Comparison of ENCODE assay signal across 22 cellular contexts in genomic region chr12:88876867-88877266, GRCh38.
A peak's percentile ranks its signal among the peaks of the same experiment; 100 is the strongest.
DNase-seq lines count a peak whose midpoint lies in the region; ATAC-seq and TF ChIP-seq lines count a peak whose summit lies in the region.
"Had no signal": no experiment of that assay in that cellular context is flagged by ENCODE, and none has a peak within 500 bp of the region (broad histone marks: within the 10 kb centered on the region; RNA-seq: fewer than 3 reads in every experiment).

No MANE protein-coding gene starts in this region.

- CTCF ChIA-PET in MCF 10A (lab: Yijun Ruan, JAX) (interaction anchor here (1.2 kb wide), 1 partner anchor 8 kb away, joined by 3 read pairs; no protein-coding TSS in a partner anchor), PC-3 (lab: Charles Lee) (no interaction called here)

- H3K27ac ChIP-seq in breast epithelium (no peak overlapping the region), PC-3 (ENCODE audit: low read length) (no peak overlapping the region)
- H3K27ac ChIP-seq: BLaER1, SK-N-MC had no signal

- no TSS peak for BruUV-seq in MCF 10A (replicated peaks; lab: Mats Ljungman, UMichigan)
- no TSS peak for BruUV-seq in PC-3 (replicated peaks; lab: Mats Ljungman, UMichigan)

- ATAC-seq in PC-3 (peak; percentile 15; the same call in 1 of the 2 replicates), GM18519 (IDR thresholded peaks at IDR 0.05; ENCODE audit: low FRiP score, unreplicated experiment) (no peak)
- ATAC-seq: CD8-positive, alpha-beta T cell; GM12878; Right ventricle myocardium inferior had no signal

- H3K4me3 Mint-ChIP-seq in MCF 10A (ENCODE audit: unreplicated experiment), result no peak overlapping the region
- H3K4me3 Mint-ChIP-seq: CD8-positive, alpha-beta T cell; IgD-negative memory B cell had no signal

- TF ChIP-seq CTCF in MCF 10A (IDR thresholded peaks at IDR 0.05; ENCODE audit: unreplicated experiment) (no peak), breast epithelium (IDR thresholded peaks at IDR 0.05) (no peak), PC-3 (conservative IDR thresholded peaks at IDR 0.05; ENCODE audit: low read depth, low read length) (no peak), fibroblast of pulmonary artery (IDR thresholded peaks at IDR 0.05; ENCODE audit: low read length, missing control alignments) (no peak)

- H3K9me2 ChIP-seq in PC-3 (replicated peaks; ENCODE audit: low read length), result no peaks in the 10 kb centered on the region

- H4K20me1 ChIP-seq in PC-3 (ENCODE audit: low read length), result no peaks in the 10 kb centered on the region
- H4K20me1 ChIP-seq: BLaER1 had no signal

- H3K4me3 ChIP-seq in breast epithelium (no peak overlapping the region), PC-3 (ENCODE audit: low read length) (no peak overlapping the region), fibroblast of pulmonary artery (replicated peaks; ENCODE audit: low read depth, low read length) (no peak overlapping the region)
- H3K4me3 ChIP-seq: BLaER1, GM12878, SK-N-MC had no signal

- TF ChIP-seq POLR2A in breast epithelium (IDR thresholded peaks at IDR 0.05), result no peak

- POLR2A ChIA-PET in MCF 10A (lab: Yijun Ruan, JAX), result no interaction called here
- POLR2A ChIA-PET in PC-3 (lab: Charles Lee; ENCODE audit: unreplicated experiment), result no interaction called here

- H3K4me2 ChIP-seq in PC-3 (ENCODE audit: low read length), result no peak overlapping the region
- H3K4me2 ChIP-seq: BLaER1 had no signal

- H3K4me1 Mint-ChIP-seq in MCF 10A (ENCODE audit: insufficient read depth, unreplicated experiment), result peaks cover 8% of the 10 kb centered on the region
- H3K4me1 Mint-ChIP-seq: IgD-negative memory B cell had no signal

- no peaks in the 10 kb centered on the region for H3K4me1 ChIP-seq in breast epithelium
- no peaks in the 10 kb centered on the region for H3K4me1 ChIP-seq in PC-3 (ENCODE audit: insufficient read depth, low read length)
- H3K4me1 ChIP-seq: BLaER1 had no signal

- no peaks in the 10 kb centered on the region for H3F3A ChIP-seq in PC-3 (ENCODE audit: low read length, unreplicated experiment)

- H3K27me3 ChIP-seq in breast epithelium (no peaks in the 10 kb centered on the region), PC-3 (ENCODE audit: low read length) (no peaks in the 10 kb centered on the region)
- H3K27me3 ChIP-seq: BLaER1 had no signal

- H3K79me2 ChIP-seq in PC-3 (ENCODE audit: low read length), result no peaks in the 10 kb centered on the region

- no peak overlapping the region for H2AFZ ChIP-seq in PC-3 (ENCODE audit: low read length)

- H3K27ac Mint-ChIP-seq in MCF 10A (ENCODE audit: low read depth, unreplicated experiment), result no peak overlapping the region
- H3K27ac Mint-ChIP-seq: CD8-positive, alpha-beta T cell; IgD-negative memory B cell had no signal

- H3K36me3 Mint-ChIP-seq in MCF 10A (ENCODE audit: insufficient read depth, unreplicated experiment), result peaks cover 5% of the 10 kb centered on the region
- H3K36me3 Mint-ChIP-seq: CD8-positive, alpha-beta T cell; IgD-negative memory B cell had no signal

- DNase-seq in MCF 10A (ENCODE audit: unreplicated experiment) (peak; percentile 13), breast epithelium (ENCODE audit: low spot score in 2 of 2) (no peak), PC-3 (peak; percentile 70), fibroblast of pulmonary artery (ENCODE audit: low read depth) (peak; percentile 40), NCI-H1048 (lab: John Stamatoyannopoulos, UW) (no peak), NCI-H748 treated with DMSO at 0.1 percent for 48 hours (lab: John Stamatoyannopoulos, UW) (no peak), occipital lobe (lab: John Stamatoyannopoulos, UW) (no peak)
- DNase-seq: 8988T; CD8-positive, alpha-beta T cell; DMS79; GDM1; GOT3; Kasumi-1; NCI-H1417 treated with DMSO at 0.1 percent for 48 hours; NCI-H1930; NCI-H446 had no signal

- H3K36me3 ChIP-seq in breast epithelium (no peaks in the 10 kb centered on the region), PC-3 (ENCODE audit: low read depth, low read length) (no peaks in the 10 kb centered on the region)
- H3K36me3 ChIP-seq: BLaER1 had no signal

- no peaks in the 10 kb centered on the region for H3K9me3 Mint-ChIP-seq in MCF 10A (ENCODE audit: unreplicated experiment)
- H3K9me3 Mint-ChIP-seq: CD8-positive, alpha-beta T cell had no signal

- no peak overlapping the region for H3K9ac ChIP-seq in PC-3 (ENCODE audit: low read length)
- H3K9ac ChIP-seq: BLaER1 had no signal

- intact Hi-C loops in MCF 10A (cut with micrococcal nuclease), result no loop called here
- intact Hi-C loops in breast epithelium (cut with DNase I; ENCODE audit: low total_unique reads), result no loop called here
- intact Hi-C loops in PC-3 (cut with micrococcal nuclease), result no loop called here

- H3K27me3 Mint-ChIP-seq in MCF 10A (ENCODE audit: insufficient read depth, unreplicated experiment), result no peaks in the 10 kb centered on the region
- H3K27me3 Mint-ChIP-seq: IgD-negative memory B cell had no signal

- H3K9me3 ChIP-seq in breast epithelium (no peaks in the 10 kb centered on the region), PC-3 (ENCODE audit: low read length) (no peaks in the 10 kb centered on the region)
- H3K9me3 ChIP-seq: BLaER1 had no signal

Comparison
In these comparisons a context has a peak if more than half of its experiments do, and no peak if none do; other contexts are left out.
1. DNase-seq: peak in MCF 10A (single experiment), PC-3 (single experiment) and fibroblast of pulmonary artery (single experiment); none in breast epithelium (0 of 2), NCI-H1048 (single experiment), NCI-H748 treated with DMSO at 0.1 percent for 48 hours (single experiment) and occipital lobe (single experiment).